In genomic region chr12:14216405-14217294, GRCh38 we compare ENCODE assay signal across 9 cellular contexts.
DNase-seq lines count a peak whose midpoint lies in the region; ATAC-seq and TF ChIP-seq lines count a peak whose summit lies in the region.
"Had no signal": no experiment of that assay in that cellular context is flagged by ENCODE, and none has a peak within 500 bp of the region (broad histone marks: within the 10 kb centered on the region; RNA-seq: fewer than 3 reads in every experiment).

No MANE protein-coding gene starts in this region.

- H3K36me3 Mint-ChIP-seq in HFFc6 (ENCODE audit: low read depth) = peaks cover 11% of the 10 kb centered on the region; the same call in 1 of the 2 replicates
- H3K36me3 Mint-ChIP-seq in activated naive CD8-positive, alpha-beta T cell treated with anti-CD3 and anti-CD28 coated beads, Interleukin-2, amount 10 ng/mL, durations not matched to agents 7 days and 5 days = peaks cover 9% of the 10 kb centered on the region
- H3K36me3 Mint-ChIP-seq: WTC11 had no signal

- H3K27ac ChIP-seq in lower lobe of right lung = no peak overlapping the region

- H3K9me3 Mint-ChIP-seq in HFFc6 = peaks cover 12% of the 10 kb centered on the region
- peaks cover 9% of the 10 kb centered on the region for H3K9me3 Mint-ChIP-seq in activated naive CD8-positive, alpha-beta T cell treated with anti-CD3 and anti-CD28 coated beads, Interleukin-2, amount 10 ng/mL, durations not matched to agents 7 days and 5 days

- TF ChIP-seq CTCF in BE2C (IDR thresholded peaks at IDR 0.05; ENCODE audit: low read depth, low read length) (no peak), HFFc6 (IDR thresholded peaks at IDR 0.05) (no peak), lower lobe of right lung (IDR thresholded peaks at IDR 0.05) (no peak)

- no peak for DNase-seq in BE2C
- no peak for DNase-seq in HFFc6
- no peak for DNase-seq in activated naive CD8-positive, alpha-beta T cell treated with anti-CD3 and anti-CD28 coated beads, Interleukin-2, amount 10 ng/mL, durations not matched to agents 7 days and 5 days
- no peak for DNase-seq in lower lobe of right lung
- no peak for DNase-seq in superior temporal gyrus (ENCODE audit: extremely low spot score)
- DNase-seq in GM19238 (ENCODE audit: insufficient read length, low spot score) = no peak

- H3K9me3 ChIP-seq in BE2C (no peaks in the 10 kb centered on the region), lower lobe of right lung (no peaks in the 10 kb centered on the region)

- POLR2A ChIA-PET in activated naive CD8-positive, alpha-beta T cell treated with anti-CD3 and anti-CD28 coated beads, Interleukin-2, amount 10 ng/mL, durations not matched to agents 7 days and 5 days (lab: Charles Lee) = no interaction called here

- H3K27me3 Mint-ChIP-seq in HFFc6 (ENCODE audit: insufficient read depth) = peaks cover 3% of the 10 kb centered on the region; the same call in 1 of the 2 replicates
- no peaks in the 10 kb centered on the region for H3K27me3 Mint-ChIP-seq in activated naive CD8-positive, alpha-beta T cell treated with anti-CD3 and anti-CD28 coated beads, Interleukin-2, amount 10 ng/mL, durations not matched to agents 7 days and 5 days

- H3K4me3 ChIP-seq in BE2C (ENCODE audit: low read depth, low read length) = peak overlapping the region; percentile 7; the same call in 1 of the 2 replicates
- peak overlapping the region; percentile 24 for H3K4me3 ChIP-seq in lower lobe of right lung

- peak overlapping the region; percentile 77 for H3K4me3 Mint-ChIP-seq in HFFc6
- peak overlapping the region; percentile 58 for H3K4me3 Mint-ChIP-seq in activated naive CD8-positive, alpha-beta T cell treated with anti-CD3 and anti-CD28 coated beads, Interleukin-2, amount 10 ng/mL, durations not matched to agents 7 days and 5 days
- H3K4me3 Mint-ChIP-seq: WTC11 had no signal

- H3K4me1 ChIP-seq in BE2C = no peaks in the 10 kb centered on the region
- H3K4me1 ChIP-seq in lower lobe of right lung = peaks cover 16% of the 10 kb centered on the region

- H3K4me1 Mint-ChIP-seq in HFFc6 (ENCODE audit: low read depth) = peaks cover 35% of the 10 kb centered on the region
- H3K4me1 Mint-ChIP-seq in activated naive CD8-positive, alpha-beta T cell treated with anti-CD3 and anti-CD28 coated beads, Interleukin-2, amount 10 ng/mL, durations not matched to agents 7 days and 5 days = peaks cover 11% of the 10 kb centered on the region

- H3K27ac Mint-ChIP-seq in HFFc6 = peak overlapping the region; percentile 85
- H3K27ac Mint-ChIP-seq in activated naive CD8-positive, alpha-beta T cell treated with anti-CD3 and anti-CD28 coated beads, Interleukin-2, amount 10 ng/mL, durations not matched to agents 7 days and 5 days = peak overlapping the region; percentile 65
- H3K27ac Mint-ChIP-seq: WTC11 had no signal

- H3K27me3 ChIP-seq in BE2C (no peaks in the 10 kb centered on the region), lower lobe of right lung (ENCODE audit: low read depth) (no peaks in the 10 kb centered on the region)

- intact Hi-C loops in lower lobe of right lung (cut with DNase I) = no loop called here

- H3K36me3 ChIP-seq in BE2C (no peaks in the 10 kb centered on the region), lower lobe of right lung (no peaks in the 10 kb centered on the region)

- peak; percentile 54 for ATAC-seq in activated naive CD8-positive, alpha-beta T cell treated with anti-CD3 and anti-CD28 coated beads, Interleukin-2, amount 10 ng/mL, durations not matched to agents 7 days and 5 days (ENCODE audit: low read depth)
- ATAC-seq in lower lobe of right lung (peak in 1 of 2 donors; percentile 49), GM18868 (IDR thresholded peaks at IDR 0.05; ENCODE audit: unreplicated experiment) (no peak), HG02840 (IDR thresholded peaks at IDR 0.05; ENCODE audit: low FRiP score, unreplicated experiment) (no peak)
- ATAC-seq: WTC11 had no signal
